1 cellular context compared by ENCODE assay signal in the genomic region with DNA sequence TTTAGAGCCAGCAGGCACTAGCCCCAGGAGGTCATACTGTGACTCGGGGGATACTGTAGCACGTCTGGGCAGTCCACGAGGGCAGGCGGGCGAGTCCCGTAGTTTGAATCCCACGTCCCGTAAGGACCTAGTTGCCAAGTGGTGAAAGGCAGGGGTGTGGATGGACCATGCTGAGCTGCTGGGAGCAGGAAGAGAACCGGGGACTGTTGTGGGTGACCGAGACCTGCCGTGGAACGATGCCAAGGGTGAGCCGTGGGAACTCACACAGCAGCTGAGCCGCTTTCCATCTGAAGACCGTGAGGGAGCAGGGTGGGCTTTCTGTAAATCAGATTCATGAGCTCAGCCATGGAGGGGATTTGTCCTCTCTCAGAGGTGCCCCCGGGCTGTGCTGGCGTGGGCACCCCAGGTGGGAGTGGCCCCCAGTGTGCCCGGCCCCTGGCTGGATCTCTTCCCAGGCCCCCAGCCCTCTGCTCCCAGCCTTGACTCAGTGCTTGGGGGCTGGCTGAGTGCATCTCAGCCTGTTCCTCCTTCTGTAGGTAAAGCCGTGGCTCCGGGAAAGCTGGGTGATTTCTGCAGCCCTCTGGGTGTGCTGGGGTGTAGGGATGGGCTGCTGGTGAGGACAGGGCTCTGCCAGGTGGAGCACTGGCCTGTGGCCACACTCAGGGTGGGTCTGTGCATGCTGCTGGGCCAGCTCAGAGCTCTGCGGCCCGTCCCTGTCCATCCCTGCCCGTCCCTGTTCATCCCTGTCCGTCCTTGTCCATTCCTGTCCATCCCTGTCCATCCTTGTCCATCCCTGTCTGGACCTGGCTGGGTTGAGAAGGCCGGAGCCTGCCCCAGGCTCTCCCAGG.
TF ChIP-seq lines count a peak whose summit lies in the region.

No MANE protein-coding gene starts in this region.

TF ChIP-seq in HepG2, 621 proteins besides CTCF, POLR2A, EP300 and RAD21 (continued from another document and continues in another):
- TF ChIP-seq ESRRA (CRISPR knock-in tag; IDR thresholded peaks at IDR 0.05; ENCODE audit: low read depth) = peak; percentile 47
- TF ChIP-seq SP4 (CRISPR knock-in tag; IDR thresholded peaks at IDR 0.05) = no peak
- TF ChIP-seq ZNF549 (CRISPR knock-in tag; IDR thresholded peaks at IDR 0.05) = no peak
- TF ChIP-seq ZNF83 (CRISPR knock-in tag; IDR thresholded peaks at IDR 0.05; ENCODE audit: borderline replicate concordance) = peak; percentile 78; the same call in 1 of the 2 replicates
- TF ChIP-seq BRCA1 (CRISPR knock-in tag; IDR thresholded peaks at IDR 0.05) = peak; percentile 19; the same call in 1 of the 2 replicates
- TF ChIP-seq HCFC1 (IDR thresholded peaks at IDR 0.05; ENCODE audit: low read depth, low read length) = no peak
- TF ChIP-seq ZNF232 (CRISPR knock-in tag; IDR thresholded peaks at IDR 0.05; ENCODE audit: borderline replicate concordance) = 0 out of 2 replicates have a peak, but pooled peaks have one; percentile 3
- TF ChIP-seq CBX2 (IDR thresholded peaks at IDR 0.05; ENCODE audit: low read depth, low read length) = no peak
- peak; percentile 98; the same call in 1 of the 2 replicates for TF ChIP-seq CBX2 (CRISPR knock-in tag; IDR thresholded peaks at IDR 0.05; ENCODE audit: low read depth)
- peak; percentile 84; the same call in 1 of the 2 replicates for TF ChIP-seq KLF13 (CRISPR knock-in tag; IDR thresholded peaks at IDR 0.05)
- TF ChIP-seq TEAD3 (CRISPR knock-in tag; optimal IDR thresholded peaks at IDR 0.05; ENCODE audit: borderline replicate concordance) = no peak
- TF ChIP-seq, protein P1, sequence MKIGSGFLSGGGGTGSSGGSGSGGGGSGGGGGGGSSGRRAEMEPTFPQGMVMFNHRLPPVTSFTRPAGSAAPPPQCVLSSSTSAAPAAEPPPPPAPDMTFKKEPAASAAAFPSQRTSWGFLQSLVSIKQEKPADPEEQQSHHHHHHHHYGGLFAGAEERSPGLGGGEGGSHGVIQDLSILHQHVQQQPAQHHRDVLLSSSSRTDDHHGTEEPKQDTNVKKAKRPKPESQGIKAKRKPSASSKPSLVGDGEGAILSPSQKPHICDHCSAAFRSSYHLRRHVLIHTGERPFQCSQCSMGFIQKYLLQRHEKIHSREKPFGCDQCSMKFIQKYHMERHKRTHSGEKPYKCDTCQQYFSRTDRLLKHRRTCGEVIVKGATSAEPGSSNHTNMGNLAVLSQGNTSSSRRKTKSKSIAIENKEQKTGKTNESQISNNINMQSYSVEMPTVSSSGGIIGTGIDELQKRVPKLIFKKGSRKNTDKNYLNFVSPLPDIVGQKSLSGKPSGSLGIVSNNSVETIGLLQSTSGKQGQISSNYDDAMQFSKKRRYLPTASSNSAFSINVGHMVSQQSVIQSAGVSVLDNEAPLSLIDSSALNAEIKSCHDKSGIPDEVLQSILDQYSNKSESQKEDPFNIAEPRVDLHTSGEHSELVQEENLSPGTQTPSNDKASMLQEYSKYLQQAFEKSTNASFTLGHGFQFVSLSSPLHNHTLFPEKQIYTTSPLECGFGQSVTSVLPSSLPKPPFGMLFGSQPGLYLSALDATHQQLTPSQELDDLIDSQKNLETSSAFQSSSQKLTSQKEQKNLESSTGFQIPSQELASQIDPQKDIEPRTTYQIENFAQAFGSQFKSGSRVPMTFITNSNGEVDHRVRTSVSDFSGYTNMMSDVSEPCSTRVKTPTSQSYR (CRISPR knock-in tag; IDR thresholded peaks at IDR 0.05; ENCODE audit: borderline replicate concordance) = no peak
- TF ChIP-seq CHCHD3 (CRISPR knock-in tag; IDR thresholded peaks at IDR 0.05) = peak; percentile 92; the same call in 1 of the 2 replicates
- TF ChIP-seq, protein P2, sequence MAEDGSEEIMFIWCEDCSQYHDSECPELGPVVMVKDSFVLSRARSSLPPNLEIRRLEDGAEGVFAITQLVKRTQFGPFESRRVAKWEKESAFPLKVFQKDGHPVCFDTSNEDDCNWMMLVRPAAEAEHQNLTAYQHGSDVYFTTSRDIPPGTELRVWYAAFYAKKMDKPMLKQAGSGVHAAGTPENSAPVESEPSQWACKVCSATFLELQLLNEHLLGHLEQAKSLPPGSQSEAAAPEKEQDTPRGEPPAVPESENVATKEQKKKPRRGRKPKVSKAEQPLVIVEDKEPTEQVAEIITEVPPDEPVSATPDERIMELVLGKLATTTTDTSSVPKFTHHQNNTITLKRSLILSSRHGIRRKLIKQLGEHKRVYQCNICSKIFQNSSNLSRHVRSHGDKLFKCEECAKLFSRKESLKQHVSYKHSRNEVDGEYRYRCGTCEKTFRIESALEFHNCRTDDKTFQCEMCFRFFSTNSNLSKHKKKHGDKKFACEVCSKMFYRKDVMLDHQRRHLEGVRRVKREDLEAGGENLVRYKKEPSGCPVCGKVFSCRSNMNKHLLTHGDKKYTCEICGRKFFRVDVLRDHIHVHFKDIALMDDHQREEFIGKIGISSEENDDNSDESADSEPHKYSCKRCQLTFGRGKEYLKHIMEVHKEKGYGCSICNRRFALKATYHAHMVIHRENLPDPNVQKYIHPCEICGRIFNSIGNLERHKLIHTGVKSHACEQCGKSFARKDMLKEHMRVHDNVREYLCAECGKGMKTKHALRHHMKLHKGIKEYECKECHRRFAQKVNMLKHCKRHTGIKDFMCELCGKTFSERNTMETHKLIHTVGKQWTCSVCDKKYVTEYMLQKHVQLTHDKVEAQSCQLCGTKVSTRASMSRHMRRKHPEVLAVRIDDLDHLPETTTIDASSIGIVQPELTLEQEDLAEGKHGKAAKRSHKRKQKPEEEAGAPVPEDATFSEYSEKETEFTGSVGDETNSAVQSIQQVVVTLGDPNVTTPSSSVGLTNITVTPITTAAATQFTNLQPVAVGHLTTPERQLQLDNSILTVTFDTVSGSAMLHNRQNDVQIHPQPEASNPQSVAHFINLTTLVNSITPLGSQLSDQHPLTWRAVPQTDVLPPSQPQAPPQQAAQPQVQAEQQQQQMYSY (CRISPR knock-in tag; IDR thresholded peaks at IDR 0.05) = no peak
- peak; percentile 29 for TF ChIP-seq TAF15 (IDR thresholded peaks at IDR 0.05; ENCODE audit: low read depth, low read length, poor library complexity, severe bottlenecking)
- TF ChIP-seq ZZZ3 (CRISPR knock-in tag; IDR thresholded peaks at IDR 0.05; ENCODE audit: borderline replicate concordance) = peak; percentile 42; the same call in 1 of the 2 replicates
- TF ChIP-seq AKAP8 (CRISPR knock-in tag; IDR thresholded peaks at IDR 0.05) = peak; percentile 30
- no peak; the same call in 1 of the 2 replicates for TF ChIP-seq ZNF713 (CRISPR knock-in tag; IDR thresholded peaks at IDR 0.05)
- 0 out of 2 replicates have a peak, but pooled peaks have one; percentile 67 for TF ChIP-seq ZNF10 (CRISPR knock-in tag; IDR thresholded peaks at IDR 0.05; ENCODE audit: borderline replicate concordance, low read depth)
- TF ChIP-seq CCDC6 (CRISPR knock-in tag; IDR thresholded peaks at IDR 0.05) = no peak
- TF ChIP-seq, protein P3, sequence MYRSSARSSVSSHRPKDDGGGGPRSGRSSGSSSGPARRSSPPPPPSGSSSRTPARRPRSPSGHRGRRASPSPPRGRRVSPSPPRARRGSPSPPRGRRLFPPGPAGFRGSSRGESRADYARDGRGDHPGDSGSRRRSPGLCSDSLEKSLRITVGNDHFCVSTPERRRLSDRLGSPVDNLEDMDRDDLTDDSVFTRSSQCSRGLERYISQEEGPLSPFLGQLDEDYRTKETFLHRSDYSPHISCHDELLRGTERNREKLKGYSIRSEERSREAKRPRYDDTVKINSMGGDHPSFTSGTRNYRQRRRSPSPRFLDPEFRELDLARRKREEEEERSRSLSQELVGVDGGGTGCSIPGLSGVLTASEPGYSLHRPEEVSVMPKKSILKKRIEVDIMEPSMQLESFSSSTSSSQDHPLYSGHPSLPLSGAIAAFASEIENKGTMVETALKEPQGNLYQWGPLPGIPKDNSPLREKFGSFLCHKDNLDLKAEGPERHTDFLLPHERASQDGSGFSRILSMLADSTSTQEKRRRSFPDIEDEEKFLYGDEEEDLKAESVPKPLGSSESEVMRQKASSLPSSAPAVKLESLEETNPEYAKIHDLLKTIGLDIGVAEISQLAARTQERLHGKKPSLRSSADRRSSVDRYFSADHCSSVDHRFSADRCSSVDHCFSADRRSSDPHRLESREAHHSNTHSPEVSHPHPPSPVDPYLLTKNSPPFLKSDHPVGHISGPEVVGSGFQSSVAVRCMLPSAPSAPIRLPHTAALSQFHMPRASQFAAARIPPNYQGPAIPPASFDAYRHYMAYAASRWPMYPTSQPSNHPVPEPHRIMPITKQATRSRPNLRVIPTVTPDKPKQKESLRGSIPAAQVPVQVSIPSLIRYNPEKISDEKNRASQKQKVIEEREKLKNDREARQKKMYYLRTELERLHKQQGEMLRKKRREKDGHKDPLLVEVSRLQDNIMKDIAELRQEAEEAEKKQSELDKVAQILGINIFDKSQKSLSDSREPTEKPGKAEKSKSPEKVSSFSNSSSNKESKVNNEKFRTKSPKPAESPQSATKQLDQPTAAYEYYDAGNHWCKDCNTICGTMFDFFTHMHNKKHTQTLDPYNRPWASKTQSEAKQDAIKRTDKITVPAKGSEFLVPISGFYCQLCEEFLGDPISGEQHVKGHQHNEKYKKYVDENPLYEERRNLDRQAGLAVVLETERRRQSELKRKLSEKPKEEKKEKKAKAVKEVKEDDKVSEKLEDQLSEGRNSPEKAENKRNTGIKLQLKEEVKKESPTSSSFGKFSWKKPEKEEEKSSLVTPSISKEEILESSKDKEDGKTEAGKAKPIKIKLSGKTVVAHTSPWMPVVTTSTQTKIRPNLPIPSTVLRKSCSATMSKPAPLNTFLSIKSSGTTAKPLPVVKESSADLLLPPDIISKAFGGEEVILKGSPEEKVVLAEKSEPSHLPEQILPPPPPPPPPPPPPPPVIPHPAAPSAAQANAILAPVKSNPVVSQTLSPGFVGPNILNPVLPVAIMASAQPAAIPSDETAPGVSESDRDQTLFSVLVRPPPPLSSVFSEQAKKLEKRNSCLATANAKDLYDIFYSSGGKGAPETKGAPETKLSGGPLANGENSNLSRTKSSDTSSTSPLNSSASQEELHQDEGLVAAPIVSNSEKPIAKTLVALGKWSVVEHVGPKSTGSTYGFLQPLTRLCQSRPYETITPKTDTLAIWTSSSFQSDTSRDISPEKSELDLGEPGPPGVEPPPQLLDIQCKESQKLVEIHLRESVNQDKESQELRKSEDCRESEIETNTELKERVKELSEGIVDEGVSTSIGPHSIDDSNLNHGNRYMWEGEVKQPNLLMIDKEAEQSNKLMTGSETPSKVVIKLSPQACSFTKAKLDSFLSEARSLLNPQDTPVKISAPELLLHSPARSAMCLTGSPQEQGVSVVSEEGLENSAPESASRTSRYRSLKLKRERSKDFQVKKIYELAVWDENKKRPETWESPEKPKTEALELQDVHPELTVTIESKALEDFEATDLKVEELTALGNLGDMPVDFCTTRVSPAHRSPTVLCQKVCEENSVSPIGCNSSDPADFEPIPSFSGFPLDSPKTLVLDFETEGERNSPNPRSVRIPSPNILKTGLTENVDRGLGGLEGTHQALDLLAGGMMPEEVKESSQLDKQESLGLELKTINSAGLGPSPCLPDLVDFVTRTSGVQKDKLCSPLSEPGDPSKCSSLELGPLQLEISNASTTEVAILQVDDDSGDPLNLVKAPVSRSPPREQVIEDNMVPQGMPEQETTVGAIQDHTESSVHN (CRISPR knock-in tag; IDR thresholded peaks at IDR 0.05) = 0 out of 2 replicates have a peak, but pooled peaks have one; percentile 10
- peak; percentile 39; the same call in 1 of the 2 replicates for TF ChIP-seq PAX8 (CRISPR knock-in tag; IDR thresholded peaks at IDR 0.05; ENCODE audit: borderline replicate concordance)
- TF ChIP-seq CCAR2 (optimal IDR thresholded peaks at IDR 0.05; ENCODE audit: low read depth, low read length) = no peak
- TF ChIP-seq EZH2 (conservative IDR thresholded peaks at IDR 0.05; ENCODE audit: low read depth, low read length) = no peak
- TF ChIP-seq, protein P4, sequence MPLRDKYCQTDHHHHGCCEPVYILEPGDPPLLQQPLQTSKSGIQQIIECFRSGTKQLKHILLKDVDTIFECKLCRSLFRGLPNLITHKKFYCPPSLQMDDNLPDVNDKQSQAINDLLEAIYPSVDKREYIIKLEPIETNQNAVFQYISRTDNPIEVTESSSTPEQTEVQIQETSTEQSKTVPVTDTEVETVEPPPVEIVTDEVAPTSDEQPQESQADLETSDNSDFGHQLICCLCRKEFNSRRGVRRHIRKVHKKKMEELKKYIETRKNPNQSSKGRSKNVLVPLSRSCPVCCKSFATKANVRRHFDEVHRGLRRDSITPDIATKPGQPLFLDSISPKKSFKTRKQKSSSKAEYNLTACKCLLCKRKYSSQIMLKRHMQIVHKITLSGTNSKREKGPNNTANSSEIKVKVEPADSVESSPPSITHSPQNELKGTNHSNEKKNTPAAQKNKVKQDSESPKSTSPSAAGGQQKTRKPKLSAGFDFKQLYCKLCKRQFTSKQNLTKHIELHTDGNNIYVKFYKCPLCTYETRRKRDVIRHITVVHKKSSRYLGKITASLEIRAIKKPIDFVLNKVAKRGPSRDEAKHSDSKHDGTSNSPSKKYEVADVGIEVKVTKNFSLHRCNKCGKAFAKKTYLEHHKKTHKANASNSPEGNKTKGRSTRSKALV (CRISPR knock-in tag; IDR thresholded peaks at IDR 0.05) = no peak
- 0 out of 2 replicates have a peak, but pooled peaks have one; percentile 2 for TF ChIP-seq ZNF780A (CRISPR knock-in tag; IDR thresholded peaks at IDR 0.05)
- TF ChIP-seq, protein P5, sequence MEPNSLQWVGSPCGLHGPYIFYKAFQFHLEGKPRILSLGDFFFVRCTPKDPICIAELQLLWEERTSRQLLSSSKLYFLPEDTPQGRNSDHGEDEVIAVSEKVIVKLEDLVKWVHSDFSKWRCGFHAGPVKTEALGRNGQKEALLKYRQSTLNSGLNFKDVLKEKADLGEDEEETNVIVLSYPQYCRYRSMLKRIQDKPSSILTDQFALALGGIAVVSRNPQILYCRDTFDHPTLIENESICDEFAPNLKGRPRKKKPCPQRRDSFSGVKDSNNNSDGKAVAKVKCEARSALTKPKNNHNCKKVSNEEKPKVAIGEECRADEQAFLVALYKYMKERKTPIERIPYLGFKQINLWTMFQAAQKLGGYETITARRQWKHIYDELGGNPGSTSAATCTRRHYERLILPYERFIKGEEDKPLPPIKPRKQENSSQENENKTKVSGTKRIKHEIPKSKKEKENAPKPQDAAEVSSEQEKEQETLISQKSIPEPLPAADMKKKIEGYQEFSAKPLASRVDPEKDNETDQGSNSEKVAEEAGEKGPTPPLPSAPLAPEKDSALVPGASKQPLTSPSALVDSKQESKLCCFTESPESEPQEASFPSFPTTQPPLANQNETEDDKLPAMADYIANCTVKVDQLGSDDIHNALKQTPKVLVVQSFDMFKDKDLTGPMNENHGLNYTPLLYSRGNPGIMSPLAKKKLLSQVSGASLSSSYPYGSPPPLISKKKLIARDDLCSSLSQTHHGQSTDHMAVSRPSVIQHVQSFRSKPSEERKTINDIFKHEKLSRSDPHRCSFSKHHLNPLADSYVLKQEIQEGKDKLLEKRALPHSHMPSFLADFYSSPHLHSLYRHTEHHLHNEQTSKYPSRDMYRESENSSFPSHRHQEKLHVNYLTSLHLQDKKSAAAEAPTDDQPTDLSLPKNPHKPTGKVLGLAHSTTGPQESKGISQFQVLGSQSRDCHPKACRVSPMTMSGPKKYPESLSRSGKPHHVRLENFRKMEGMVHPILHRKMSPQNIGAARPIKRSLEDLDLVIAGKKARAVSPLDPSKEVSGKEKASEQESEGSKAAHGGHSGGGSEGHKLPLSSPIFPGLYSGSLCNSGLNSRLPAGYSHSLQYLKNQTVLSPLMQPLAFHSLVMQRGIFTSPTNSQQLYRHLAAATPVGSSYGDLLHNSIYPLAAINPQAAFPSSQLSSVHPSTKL (CRISPR knock-in tag; IDR thresholded peaks at IDR 0.05) = no peak
- 0 out of 2 replicates have a peak, but pooled peaks have one; percentile 3 for TF ChIP-seq MEIS1 (CRISPR knock-in tag; IDR thresholded peaks at IDR 0.05; ENCODE audit: borderline replicate concordance)
